20 cellular contexts compared by ENCODE assay signal in the genomic region with DNA sequence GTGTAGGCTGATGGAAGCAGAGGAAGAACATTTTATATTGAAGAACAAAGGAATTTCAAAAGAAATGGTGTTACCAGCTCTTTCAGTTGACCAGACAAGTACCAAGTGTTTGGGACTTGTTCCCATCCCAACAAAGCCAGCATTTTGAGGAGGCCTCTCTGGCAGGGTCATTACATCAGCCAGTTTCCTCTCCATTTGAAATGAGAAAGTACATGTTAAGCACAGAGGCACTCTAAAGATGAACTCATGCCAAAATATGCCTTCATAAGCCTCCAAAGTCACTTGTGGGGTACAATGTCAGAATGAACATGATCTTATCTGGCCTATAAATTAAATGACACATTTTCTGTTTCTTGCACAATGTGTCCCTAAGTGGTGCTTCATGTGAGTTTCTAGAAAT.
DNase-seq lines count a peak whose midpoint lies in the region; ATAC-seq, FAIRE-seq and TF ChIP-seq lines count a peak whose summit lies in the region.
"Had no signal": no experiment of that assay in that cellular context is flagged by ENCODE, and none has a peak within 500 bp of the region (broad histone marks: within the 10 kb centered on the region; RNA-seq: fewer than 3 reads in every experiment).

No MANE protein-coding gene starts in this region.

- H3K9me3 Mint-ChIP-seq in astrocyte (ENCODE audit: unreplicated experiment), result peaks cover 4% of the 10 kb centered on the region
- peaks cover 0 to 3% (median 0%) of the 10 kb centered on the region in 8 donors for H3K9me3 Mint-ChIP-seq in CD4-positive, alpha-beta memory T cell
- H3K9me3 Mint-ChIP-seq in activated CD8-positive, alpha-beta T cell treated with anti-CD3 and anti-CD28 coated beads, Interleukin-2, amount 10 ng/mL, durations not matched to agents 7 days and 5 days (ENCODE audit: insufficient read depth), result no peaks in the 10 kb centered on the region
- H3K9me3 Mint-ChIP-seq: H9 had no signal

- H3K4me1 Mint-ChIP-seq in astrocyte (ENCODE audit: low read depth, unreplicated experiment), result peaks cover 25% of the 10 kb centered on the region
- no peaks in the 10 kb centered on the region for H3K4me1 Mint-ChIP-seq in CD4-positive, alpha-beta memory T cell
- H3K4me1 Mint-ChIP-seq in activated CD8-positive, alpha-beta T cell treated with anti-CD3 and anti-CD28 coated beads, Interleukin-2, amount 10 ng/mL, durations not matched to agents 7 days and 5 days (ENCODE audit: low read depth), result peaks cover 4% of the 10 kb centered on the region
- H3K4me1 Mint-ChIP-seq: T-helper 17 cell had no signal

- H3K4me3 Mint-ChIP-seq in astrocyte (ENCODE audit: unreplicated experiment), result no peak overlapping the region
- H3K4me3 Mint-ChIP-seq in CD4-positive, alpha-beta memory T cell, result no peak overlapping the region
- no peak overlapping the region for H3K4me3 Mint-ChIP-seq in activated CD8-positive, alpha-beta T cell treated with anti-CD3 and anti-CD28 coated beads, Interleukin-2, amount 10 ng/mL, durations not matched to agents 7 days and 5 days
- H3K4me3 Mint-ChIP-seq: H9, T-helper 17 cell had no signal

- intact Hi-C loops in CD4-positive, alpha-beta memory T cell (cut with micrococcal nuclease), result no loop called here

- ATAC-seq in GM21528 (IDR thresholded peaks at IDR 0.05; ENCODE audit: low FRiP score, unreplicated experiment), result no peak
- no peak for ATAC-seq in activated CD8-positive, alpha-beta T cell treated with anti-CD3 and anti-CD28 coated beads, Interleukin-2, amount 10 ng/mL, durations not matched to agents 7 days and 5 days
- ATAC-seq: activated CD4-positive, CD25-positive, alpha-beta regulatory T cell treated with anti-CD3 and anti-CD28 coated beads, Interleukin-2, amount 50 U/mL, for 24 hours; heart left ventricle; T-helper 17 cell had no signal

- H3K27ac Mint-ChIP-seq in astrocyte (ENCODE audit: unreplicated experiment), result peak overlapping the region; percentile 9
- no peak overlapping the region for H3K27ac Mint-ChIP-seq in CD4-positive, alpha-beta memory T cell
- H3K27ac Mint-ChIP-seq in activated CD8-positive, alpha-beta T cell treated with anti-CD3 and anti-CD28 coated beads, Interleukin-2, amount 10 ng/mL, durations not matched to agents 7 days and 5 days, result no peak overlapping the region
- H3K27ac Mint-ChIP-seq: H9, T-helper 17 cell had no signal

- H3K4me2 ChIP-seq in astrocyte (ENCODE audit: low read length), result no peak overlapping the region

- H2AFZ ChIP-seq in astrocyte (ENCODE audit: low read depth, low read length), result no peak overlapping the region

- H4K20me1 ChIP-seq in astrocyte (ENCODE audit: insufficient read depth, low read length), result no peaks in the 10 kb centered on the region

- TF ChIP-seq CTCF in NB4 (IDR thresholded peaks at IDR 0.05; ENCODE audit: low read depth, low read length) (no peak), astrocyte (IDR thresholded peaks at IDR 0.05; ENCODE audit: insufficient read depth, low read depth, low read length) (no peak), neutrophil (IDR thresholded peaks at IDR 0.05) (no peak)

- CTCF ChIA-PET in CD4-positive, alpha-beta memory T cell (lab: Charles Lee; ENCODE audit: partially characterized antibody), result no interaction called here
- CTCF ChIA-PET in activated CD8-positive, alpha-beta T cell treated with anti-CD3 and anti-CD28 coated beads, Interleukin-2, amount 10 ng/mL, durations not matched to agents 7 days and 5 days (lab: Charles Lee), result no interaction called here

- peaks cover 4% of the 10 kb centered on the region for H3K4me1 ChIP-seq in astrocyte (ENCODE audit: insufficient read depth, low read length)
- H3K4me1 ChIP-seq in neutrophil (ENCODE audit: control insufficient read depth in 1 of 2, insufficient read depth in 1 of 2, low read depth in 1 of 2, low read length in 1 of 2), result peaks cover 14 to 15% of the 10 kb centered on the region in 2 experiments
- H3K4me1 ChIP-seq in CD4-positive, alpha-beta memory T cell (ENCODE audit: insufficient read depth, low read length), result no peaks in the 10 kb centered on the region

- FAIRE-seq in astrocyte (lab: Jason Lieb, UNC), result no peak
- FAIRE-seq: GM12892, kidney had no signal

- H3K27me3 Mint-ChIP-seq in astrocyte (ENCODE audit: low read depth, unreplicated experiment), result no peaks in the 10 kb centered on the region
- H3K27me3 Mint-ChIP-seq in CD4-positive, alpha-beta memory T cell, result peaks cover 0 to 2% of the 10 kb centered on the region in 2 donors
- H3K27me3 Mint-ChIP-seq in activated CD8-positive, alpha-beta T cell treated with anti-CD3 and anti-CD28 coated beads, Interleukin-2, amount 10 ng/mL, durations not matched to agents 7 days and 5 days (ENCODE audit: low read depth), result no peaks in the 10 kb centered on the region
- H3K27me3 Mint-ChIP-seq: T-helper 17 cell had no signal

- H3K36me3 ChIP-seq in astrocyte (ENCODE audit: insufficient read depth, low read length) (no peaks in the 10 kb centered on the region), neutrophil (no peaks in the 10 kb centered on the region)
- H3K36me3 ChIP-seq in CD4-positive, alpha-beta memory T cell (ENCODE audit: insufficient read depth, low read length), result no peaks in the 10 kb centered on the region
- H3K36me3 ChIP-seq: heart left ventricle, sigmoid colon, thyroid gland had no signal

- H3K9me3 ChIP-seq in astrocyte (ENCODE audit: insufficient read depth, low read depth, low read length) (no peaks in the 10 kb centered on the region), neutrophil (no peaks in the 10 kb centered on the region)
- H3K9me3 ChIP-seq in CD4-positive, alpha-beta memory T cell (ENCODE audit: control insufficient read depth in 1 of 2, low read length in 2 of 2), result no peaks in the 10 kb centered on the region
- H3K9me3 ChIP-seq: heart left ventricle, sigmoid colon, thyroid gland had no signal

- POLR2A ChIA-PET in CD4-positive, alpha-beta memory T cell (lab: Charles Lee; ENCODE audit: partially characterized antibody), result no interaction called here
- POLR2A ChIA-PET in activated CD8-positive, alpha-beta T cell treated with anti-CD3 and anti-CD28 coated beads, Interleukin-2, amount 10 ng/mL, durations not matched to agents 7 days and 5 days (lab: Charles Lee), result no interaction called here

- H3K9ac ChIP-seq in astrocyte (ENCODE audit: low read length), result no peak overlapping the region

- H3K4me3 ChIP-seq in NB4 (ENCODE audit: low read depth, low read length) (no peak overlapping the region), astrocyte (ENCODE audit: insufficient read depth, low read depth, low read length) (no peak overlapping the region), neutrophil (ENCODE audit: low read depth in 1 of 2, low read length in 1 of 2) (peak overlapping the region in 1 of 2 experiments; percentile 7)
- H3K4me3 ChIP-seq in CD4-positive, alpha-beta memory T cell (ENCODE audit: low read length in 2 of 2), result no peak overlapping the region
- H3K4me3 ChIP-seq: heart left ventricle, sigmoid colon, thyroid gland had no signal

- DNase-seq in DMS 273 (lab: John Stamatoyannopoulos, UW; ENCODE audit: unreplicated experiment) (peak; percentile 28), DMS 273 treated with DMSO at 0.1 percent for 48 hours (lab: John Stamatoyannopoulos, UW) (no peak), NB4 (ENCODE audit: low read depth) (peak; percentile 52), astrocyte (ENCODE audit: low read depth) (no peak)
- DNase-seq in CD4-positive, alpha-beta memory T cell, result no peak
- DNase-seq in activated CD8-positive, alpha-beta T cell treated with anti-CD3 and anti-CD28 coated beads, Interleukin-2, amount 10 ng/mL, durations not matched to agents 7 days and 5 days, result no peak
- DNase-seq: activated naive CD4-positive, alpha-beta T cell; cortex of kidney; H9; heart left ventricle; kidney; NCI-H510A; sigmoid colon; T-helper 17 cell; thyroid gland had no signal

- peaks cover 12% of the 10 kb centered on the region for H3K36me3 Mint-ChIP-seq in astrocyte (ENCODE audit: low read depth, unreplicated experiment)
- H3K36me3 Mint-ChIP-seq in CD4-positive, alpha-beta memory T cell, result no peaks in the 10 kb centered on the region
- no peaks in the 10 kb centered on the region for H3K36me3 Mint-ChIP-seq in activated CD8-positive, alpha-beta T cell treated with anti-CD3 and anti-CD28 coated beads, Interleukin-2, amount 10 ng/mL, durations not matched to agents 7 days and 5 days (ENCODE audit: low read depth)

- H3K27ac ChIP-seq in astrocyte (ENCODE audit: low read depth, low read length) (no peak overlapping the region), neutrophil (peak overlapping the region; percentile 67)
- H3K27ac ChIP-seq in CD4-positive, alpha-beta memory T cell (ENCODE audit: low read depth, low read length), result no peak overlapping the region
- H3K27ac ChIP-seq: 22Rv1, thyroid gland had no signal

- no peak for TF ChIP-seq POLR2A in NB4 (IDR thresholded peaks at IDR 0.05; ENCODE audit: extremely low read depth, insufficient read length)

- H3K79me2 ChIP-seq in astrocyte (ENCODE audit: insufficient read depth, low read length), result no peaks in the 10 kb centered on the region

- H3K27me3 ChIP-seq in astrocyte (ENCODE audit: insufficient read depth, low read length) (no peaks in the 10 kb centered on the region), neutrophil (no peaks in the 10 kb centered on the region)
- no peaks in the 10 kb centered on the region for H3K27me3 ChIP-seq in CD4-positive, alpha-beta memory T cell (ENCODE audit: insufficient read depth, low read length)
- H3K27me3 ChIP-seq: heart left ventricle, sigmoid colon, thyroid gland had no signal

Comparison
In these comparisons a context has a peak if more than half of its experiments do, and no peak if none do; other contexts are left out.
1. DNase-seq: peak in DMS 273 (single experiment) and NB4 (single experiment); none in DMS 273 treated with DMSO at 0.1 percent for 48 hours (single experiment), astrocyte (single experiment), CD4-positive, alpha-beta memory T cell (0 of 5) and activated CD8-positive, alpha-beta T cell treated with anti-CD3 and anti-CD28 coated beads, Interleukin-2, amount 10 ng/mL, durations not matched to agents 7 days and 5 days (single experiment).